ENCODE assay signal across 21 cellular contexts in genomic region chr22:20926243-20926642, GRCh38. TPM values are rescaled to one million over a fixed set of nuclear protein-coding genes. Genes with fewer than 3 reads are reported as not detected.
DNase-seq lines count a peak whose midpoint lies in the region; ATAC-seq and TF ChIP-seq lines count a peak whose summit lies in the region.
"Had no signal": no experiment of that assay in that cellular context is flagged by ENCODE, and none has a peak within 500 bp of the region (broad histone marks: within the 10 kb centered on the region; RNA-seq: fewer than 3 reads in every experiment).

No MANE protein-coding gene starts in this region.

- DNase-seq in T-helper 1 cell: no peak
- DNase-seq in H9: no peak
- no peak for DNase-seq in activated naive CD8-positive, alpha-beta T cell treated with anti-CD3 and anti-CD28 coated beads for 36 hours
- no peak for DNase-seq in naive thymus-derived CD8-positive, alpha-beta T cell
- no peak for DNase-seq in DMS79 treated with DMSO at 0.1 percent for 48 hours (lab: John Stamatoyannopoulos, UW)
- no peak for DNase-seq in stimulated activated naive CD4-positive, alpha-beta T cell treated with Interleukin-2 at 50 U/mL for 16 hours (lab: John Stamatoyannopoulos, UW)
- no peak for DNase-seq in WERI-Rb-1
- DNase-seq: activated CD4-positive, alpha-beta T cell treated with anti-CD3 and anti-CD28 coated beads for 4 hours; activated T-cell treated with anti-CD3 and anti-CD28 coated beads, Interleukin-2, amount 50 U/mL, for 1 hour; amygdala; H7; mammary epithelial cell; NCI-H1105; NCI-H2171 treated with DMSO at 0.1 percent for 48 hours; occipital lobe; sigmoid colon; stimulated activated CD4-positive, alpha-beta T cell treated with anti-CD3 and anti-CD28 coated beads, Interleukin-2, amount 100 ng/mL, for 24 hours had no signal

- H3T11ph ChIP-seq in H9 (ENCODE audit: low read length): no peak overlapping the region

- peaks cover 4% of the 10 kb centered on the region for H3K79me1 ChIP-seq in H9 (ENCODE audit: insufficient read depth, low read depth, low read length, poor library complexity, severe bottlenecking)

- H3K9me3 ChIP-seq in H9 (ENCODE audit: control insufficient read depth, low read depth, low read length) (no peaks in the 10 kb centered on the region), WERI-Rb-1 (ENCODE audit: severe bottlenecking) (no peaks in the 10 kb centered on the region)
- H3K9me3 ChIP-seq: gastroesophageal sphincter, sigmoid colon had no signal

- H3K27ac ChIP-seq in H9 (ENCODE audit: insufficient read length, low read depth, low read length): no peak overlapping the region
- no peak overlapping the region for H3K27ac ChIP-seq in WERI-Rb-1
- H3K27ac ChIP-seq: epithelial cell of prostate, gastroesophageal sphincter, sigmoid colon had no signal

- H4K91ac ChIP-seq in H9 (ENCODE audit: insufficient read length, low read depth, low read length): no peak overlapping the region

- H3K79me2 ChIP-seq in H9 (ENCODE audit: insufficient read depth, low read length): peaks cover 79% of the 10 kb centered on the region

- no CpG with 5 or more reads among the region's 2 CpGs for WGBS in H9 (ENCODE audit: extremely low coverage, insufficient read length, low lambda C conversion rate)

- H3K4me3 ChIP-seq in WERI-Rb-1 (ENCODE audit: low read depth, low read length): no peak overlapping the region
- H3K4me3 ChIP-seq: gastroesophageal sphincter, sigmoid colon had no signal

- H3K4ac ChIP-seq in H9 (ENCODE audit: low read depth, low read length): no peak overlapping the region

- POLR2A ChIA-PET in naive thymus-derived CD8-positive, alpha-beta T cell (lab: Charles Lee): interaction anchor here (1.2 kb wide), 1 partner anchor 22 kb away, joined by 3 read pairs; no protein-coding TSS in a partner anchor

- H3K36me3 Mint-ChIP-seq in T-helper 1 cell treated with Interleukin-12 subunit alpha and Interleukin-12 subunit beta and Interleukin-4 antibody, amounts not matched to agents 30 μg/mL and 1 μg/mL, for 36 hours (ENCODE audit: low read depth): peaks cover 25% of the 10 kb centered on the region
- peaks cover 10 to 40% (median 23%) of the 10 kb centered on the region in 3 experiments for H3K36me3 Mint-ChIP-seq in H9 (ENCODE audit: insufficient read depth in 1 of 3, low read depth in 3 of 3)
- H3K36me3 Mint-ChIP-seq in activated naive CD8-positive, alpha-beta T cell treated with anti-CD3 and anti-CD28 coated beads for 36 hours: peaks cover 37% of the 10 kb centered on the region
- peaks cover 0 to 50% (median 4%) of the 10 kb centered on the region in 3 donors for H3K36me3 Mint-ChIP-seq in naive thymus-derived CD8-positive, alpha-beta T cell

- no peak overlapping the region for H3K23ac ChIP-seq in H9 (ENCODE audit: insufficient read length, low read depth, low read length)

- H4K5ac ChIP-seq in H9 (ENCODE audit: insufficient read length, low read depth, low read length): no peak overlapping the region

- no peak overlapping the region for H2BK20ac ChIP-seq in H9 (ENCODE audit: low read depth, low read length, poor library complexity, severe bottlenecking)

- no peak overlapping the region for H2BK15ac ChIP-seq in H9 (ENCODE audit: low read depth, low read length)

- H3K56ac ChIP-seq in H9 (ENCODE audit: insufficient read length, low read depth, low read length): no peak overlapping the region

- no peak overlapping the region for H2BK12ac ChIP-seq in H9 (ENCODE audit: insufficient read length, low read depth, low read length)

- TF ChIP-seq CTCF in H9 (conservative IDR thresholded peaks at IDR 0.05) (no peak), WERI-Rb-1 (IDR thresholded peaks at IDR 0.05; ENCODE audit: low read depth, low read length) (no peak)

- no peaks in the 10 kb centered on the region for H3K23me2 ChIP-seq in H9 (ENCODE audit: insufficient read length, low read depth, low read length, poor library complexity, severe bottlenecking)

- no peak overlapping the region for H3K4me3 Mint-ChIP-seq in T-helper 1 cell treated with Interleukin-12 subunit alpha and Interleukin-12 subunit beta and Interleukin-4 antibody, amounts not matched to agents 30 μg/mL and 1 μg/mL, for 36 hours
- peak overlapping the region; percentile 0 to 41; a peak in 2 of 5 replicates for H3K4me3 Mint-ChIP-seq in H9
- no peak overlapping the region for H3K4me3 Mint-ChIP-seq in activated naive CD8-positive, alpha-beta T cell treated with anti-CD3 and anti-CD28 coated beads for 36 hours
- H3K4me3 Mint-ChIP-seq in naive thymus-derived CD8-positive, alpha-beta T cell: peak overlapping the region in 9 of 10 donors; percentile 6 to 62 (median 38)

- no peak overlapping the region for H4K8ac ChIP-seq in H9 (replicated peaks; ENCODE audit: insufficient read length, low read depth, low read length)

- H2AFZ ChIP-seq in H9 (ENCODE audit: low read length): no peak overlapping the region

- peaks cover 2% of the 10 kb centered on the region; the same call in 1 of the 2 replicates for H3K4me1 ChIP-seq in H9 (ENCODE audit: insufficient read depth, low read length)

- no peak overlapping the region for H3K14ac ChIP-seq in H9 (ENCODE audit: insufficient read depth, low read length)

- H3K27me3 ChIP-seq in H9 (ENCODE audit: insufficient read depth, low read length): no peaks in the 10 kb centered on the region
- no peaks in the 10 kb centered on the region for H3K27me3 ChIP-seq in WERI-Rb-1 (ENCODE audit: insufficient read depth, low read depth, severe bottlenecking)
- H3K27me3 ChIP-seq: gastroesophageal sphincter, sigmoid colon had no signal

- H3K18ac ChIP-seq in H9 (ENCODE audit: insufficient read length, low read depth, low read length): no peak overlapping the region

- no peaks in the 10 kb centered on the region for H4K20me1 ChIP-seq in H9 (ENCODE audit: control insufficient read depth, insufficient read depth, insufficient read length)

- H3K27me3 Mint-ChIP-seq in T-helper 1 cell treated with Interleukin-12 subunit alpha and Interleukin-12 subunit beta and Interleukin-4 antibody, amounts not matched to agents 30 μg/mL and 1 μg/mL, for 36 hours (ENCODE audit: low read depth): no peaks in the 10 kb centered on the region
- H3K27me3 Mint-ChIP-seq in H9 (ENCODE audit: low read depth): no peaks in the 10 kb centered on the region
- no peaks in the 10 kb centered on the region for H3K27me3 Mint-ChIP-seq in activated naive CD8-positive, alpha-beta T cell treated with anti-CD3 and anti-CD28 coated beads for 36 hours
- H3K27me3 Mint-ChIP-seq in naive thymus-derived CD8-positive, alpha-beta T cell: no peaks in the 10 kb centered on the region

- ATAC-seq in naive thymus-derived CD8-positive, alpha-beta T cell: no peak
- ATAC-seq: gastroesophageal sphincter had no signal

- H3K9ac ChIP-seq in H9 (ENCODE audit: extremely low read depth, insufficient read length, low read length): no peak overlapping the region

- H2AK5ac ChIP-seq in H9 (ENCODE audit: insufficient read length, low read length): no peak overlapping the region

- no peaks in the 10 kb centered on the region for H3K9me3 Mint-ChIP-seq in T-helper 1 cell treated with Interleukin-12 subunit alpha and Interleukin-12 subunit beta and Interleukin-4 antibody, amounts not matched to agents 30 μg/mL and 1 μg/mL, for 36 hours
- no peaks in the 10 kb centered on the region for H3K9me3 Mint-ChIP-seq in H9
- peaks cover 1% of the 10 kb centered on the region for H3K9me3 Mint-ChIP-seq in activated naive CD8-positive, alpha-beta T cell treated with anti-CD3 and anti-CD28 coated beads for 36 hours
- no peaks in the 10 kb centered on the region for H3K9me3 Mint-ChIP-seq in naive thymus-derived CD8-positive, alpha-beta T cell

- H3K4me1 Mint-ChIP-seq in T-helper 1 cell treated with Interleukin-12 subunit alpha and Interleukin-12 subunit beta and Interleukin-4 antibody, amounts not matched to agents 30 μg/mL and 1 μg/mL, for 36 hours (ENCODE audit: low read depth): peaks cover 29% of the 10 kb centered on the region
- peaks cover 42% of the 10 kb centered on the region in 2 experiments for H3K4me1 Mint-ChIP-seq in H9
- H3K4me1 Mint-ChIP-seq in activated naive CD8-positive, alpha-beta T cell treated with anti-CD3 and anti-CD28 coated beads for 36 hours: peaks cover 44% of the 10 kb centered on the region
- peaks cover 29 to 82% (median 73%) of the 10 kb centered on the region in 4 donors for H3K4me1 Mint-ChIP-seq in naive thymus-derived CD8-positive, alpha-beta T cell

- H2BK120ac ChIP-seq in H9 (ENCODE audit: low read depth, low read length, poor library complexity, severe bottlenecking): no peak overlapping the region

- peak overlapping the region; percentile 1 for H3K27ac Mint-ChIP-seq in T-helper 1 cell treated with Interleukin-12 subunit alpha and Interleukin-12 subunit beta and Interleukin-4 antibody, amounts not matched to agents 30 μg/mL and 1 μg/mL, for 36 hours
- H3K27ac Mint-ChIP-seq in H9: peak overlapping the region; percentile 1 to 94 (median 42); a peak in 6 of 7 replicates
- H3K27ac Mint-ChIP-seq in activated naive CD8-positive, alpha-beta T cell treated with anti-CD3 and anti-CD28 coated beads for 36 hours: peak overlapping the region; percentile 10
- peak overlapping the region in 8 of 10 donors; percentile 1 to 86 (median 58) for H3K27ac Mint-ChIP-seq in naive thymus-derived CD8-positive, alpha-beta T cell

- H3K4me2 ChIP-seq in H9 (ENCODE audit: insufficient read depth, insufficient read length, low read length): no peak overlapping the region

- H2BK5ac ChIP-seq in H9 (ENCODE audit: insufficient read length, low read length): no peak overlapping the region

- H3K36me3 ChIP-seq in WERI-Rb-1: peaks cover 57% of the 10 kb centered on the region
- H3K36me3 ChIP-seq: gastroesophageal sphincter, sigmoid colon had no signal

RNA-seq across cellular contexts. Expression of gene CRKL, which starts 9.0 kb away (rescaled TPM):
- total RNA-seq in H9 (2021): 105 and 106 TPM in 2 replicates
- total RNA-seq in activated naive CD8-positive, alpha-beta T cell treated with anti-CD3 and anti-CD28 coated beads for 36 hours: 10 to 100 TPM; 82.1 to 82.2 TPM
- total RNA-seq in naive thymus-derived CD8-positive, alpha-beta T cell: 10 to 100 TPM; 75.1 to 79.0 TPM
- 10 to 100 TPM; 39.0 to 53.8 (median 40.1) TPM for polyA plus RNA-seq in naive thymus-derived CD8-positive, alpha-beta T cell

RNA-seq across cellular contexts. Expression of gene AIFM3, which starts 40.8 kb away (rescaled TPM):
- 1.9 and 2.3 TPM in 2 replicates for total RNA-seq in H9 (2021)
- total RNA-seq in activated naive CD8-positive, alpha-beta T cell treated with anti-CD3 and anti-CD28 coated beads for 36 hours: under 1 TPM in 1 of 2 experiments, not detected in 1; 0.14 TPM
- 1 to 10 TPM in 1 of 2 experiments, under 1 TPM in 1; 0.47 to 1.3 TPM for total RNA-seq in naive thymus-derived CD8-positive, alpha-beta T cell
- polyA plus RNA-seq in naive thymus-derived CD8-positive, alpha-beta T cell: under 1 TPM; 0.16 to 0.53 (median 0.32) TPM
- total RNA-seq: T-helper 1 cell treated with Interleukin-12 subunit alpha and Interleukin-12 subunit beta and Interleukin-4 antibody, amounts not matched to agents 30 ng/mL and 1 ng/mL, for 36 hours had no signal

RNA-seq across cellular contexts. Expression of gene LZTR1, which starts 55.9 kb away (rescaled TPM):
- 40.0 and 47.0 TPM in 2 replicates for total RNA-seq in H9 (2021)
- total RNA-seq in activated naive CD8-positive, alpha-beta T cell treated with anti-CD3 and anti-CD28 coated beads for 36 hours: 10 to 100 TPM; 32.4 to 39.2 TPM
- 100 to 1,000 TPM in 1 of 2 experiments, 10 to 100 TPM in 1; 92.9 to 103 TPM for total RNA-seq in naive thymus-derived CD8-positive, alpha-beta T cell
- 10 to 100 TPM in 2 of 3 donors, 1 to 10 TPM in 1; 8.6 to 14.5 (median 12.3) TPM for polyA plus RNA-seq in naive thymus-derived CD8-positive, alpha-beta T cell

Comparison
In these comparisons a context has a peak if more than half of its experiments do, and no peak if none do; other contexts are left out.
1. H3K27ac Mint-ChIP-seq: peak in every context shown above with its lines; median percentile 58 in naive thymus-derived CD8-positive, alpha-beta T cell; 42 in H9; 10 in activated naive CD8-positive, alpha-beta T cell treated with anti-CD3 and anti-CD28 coated beads for 36 hours; 1 in T-helper 1 cell treated with Interleukin-12 subunit alpha and Interleukin-12 subunit beta and Interleukin-4 antibody, amounts not matched to agents 30 μg/mL and 1 μg/mL, for 36 hours.
2. H3K4me3 Mint-ChIP-seq: peak in H9 (2 of 2) and naive thymus-derived CD8-positive, alpha-beta T cell (9 of 10); none in T-helper 1 cell treated with Interleukin-12 subunit alpha and Interleukin-12 subunit beta and Interleukin-4 antibody, amounts not matched to agents 30 μg/mL and 1 μg/mL, for 36 hours (single experiment) and activated naive CD8-positive, alpha-beta T cell treated with anti-CD3 and anti-CD28 coated beads for 36 hours (single experiment).